ENCODE assay signal across 8 cellular contexts in genomic region chr4:2598661-2599654, GRCh38.
DNase-seq lines count a peak whose midpoint lies in the region; ATAC-seq, FAIRE-seq and TF ChIP-seq lines count a peak whose summit lies in the region.

No MANE protein-coding gene starts in this region.

- TF ChIP-seq POLR2A in GM12892 (IDR thresholded peaks at IDR 0.05; ENCODE audit: low read depth, low read length) = no peak

- no peak for TF ChIP-seq CTCF in nephron progenitor cell (IDR thresholded peaks at IDR 0.05)
- no peak for TF ChIP-seq CTCF in colonic mucosa (IDR thresholded peaks at IDR 0.05)

- peak; percentile 82 for ATAC-seq in GM21576 (IDR thresholded peaks at IDR 0.05; ENCODE audit: unreplicated experiment)

- no peak overlapping the region for H3K4me3 ChIP-seq in colonic mucosa

- H3K36me3 ChIP-seq in colonic mucosa = no peaks in the 10 kb centered on the region

- no peaks in the 10 kb centered on the region for H3K9me3 ChIP-seq in colonic mucosa

- FAIRE-seq in GM12892 (lab: Jason Lieb, UNC) (peak; percentile 85), frontal cortex (lab: Jason Lieb, UNC) (no peak)

- DNase-seq in GM12892 (ENCODE audit: insufficient read length) (peak; percentile 50), KBM-7 (peak; percentile 72), cerebellar cortex (ENCODE audit: low spot score) (peak; percentile 47), nephron progenitor cell (no peak), frontal cortex (ENCODE audit: low spot score in 2 of 2) (no peak), NCI-H187 treated with DMSO at 0.1 percent for 48 hours (lab: John Stamatoyannopoulos, UW) (no peak), colonic mucosa (no peak)

- no peak overlapping the region for H3K27ac ChIP-seq in colonic mucosa

- no peak overlapping the region for H3K9ac ChIP-seq in colonic mucosa (ENCODE audit: low read depth in 2 of 2, low read length in 2 of 2)

- intact Hi-C loops in colonic mucosa (cut with DNase I) = no loop called here

- peak overlapping the region; percentile 54 for H3K4me3 Mint-ChIP-seq in nephron progenitor cell

- peak overlapping the region; percentile 86 for H3K27ac Mint-ChIP-seq in nephron progenitor cell

- peaks cover 7% of the 10 kb centered on the region for H3K4me1 ChIP-seq in colonic mucosa

- peaks cover 64% of the 10 kb centered on the region for H3K4me1 Mint-ChIP-seq in nephron progenitor cell

- H3K9me3 Mint-ChIP-seq in nephron progenitor cell = no peaks in the 10 kb centered on the region

- H3K27me3 Mint-ChIP-seq in nephron progenitor cell (ENCODE audit: low read depth, poor library complexity) = no peaks in the 10 kb centered on the region

- in situ Hi-C loops in KBM-7 (cut with MboI; ENCODE audit: low pct_unique_long_range_greater_than_20kb, low sequenced_read_pairs) = no loop called here

- H3K27me3 ChIP-seq in colonic mucosa = no peaks in the 10 kb centered on the region

- peaks cover 24% of the 10 kb centered on the region for H3K36me3 Mint-ChIP-seq in nephron progenitor cell (ENCODE audit: low read depth)

Comparison
In these comparisons a context has a peak if more than half of its experiments do, and no peak if none do; other contexts are left out.
1. DNase-seq: peak in GM12892 (single experiment), KBM-7 (single experiment) and cerebellar cortex (single experiment); none in nephron progenitor cell (single experiment), frontal cortex (0 of 2), NCI-H187 treated with DMSO at 0.1 percent for 48 hours (single experiment) and colonic mucosa (single experiment).